16 cellular contexts compared by ENCODE assay signal in the genomic region with DNA sequence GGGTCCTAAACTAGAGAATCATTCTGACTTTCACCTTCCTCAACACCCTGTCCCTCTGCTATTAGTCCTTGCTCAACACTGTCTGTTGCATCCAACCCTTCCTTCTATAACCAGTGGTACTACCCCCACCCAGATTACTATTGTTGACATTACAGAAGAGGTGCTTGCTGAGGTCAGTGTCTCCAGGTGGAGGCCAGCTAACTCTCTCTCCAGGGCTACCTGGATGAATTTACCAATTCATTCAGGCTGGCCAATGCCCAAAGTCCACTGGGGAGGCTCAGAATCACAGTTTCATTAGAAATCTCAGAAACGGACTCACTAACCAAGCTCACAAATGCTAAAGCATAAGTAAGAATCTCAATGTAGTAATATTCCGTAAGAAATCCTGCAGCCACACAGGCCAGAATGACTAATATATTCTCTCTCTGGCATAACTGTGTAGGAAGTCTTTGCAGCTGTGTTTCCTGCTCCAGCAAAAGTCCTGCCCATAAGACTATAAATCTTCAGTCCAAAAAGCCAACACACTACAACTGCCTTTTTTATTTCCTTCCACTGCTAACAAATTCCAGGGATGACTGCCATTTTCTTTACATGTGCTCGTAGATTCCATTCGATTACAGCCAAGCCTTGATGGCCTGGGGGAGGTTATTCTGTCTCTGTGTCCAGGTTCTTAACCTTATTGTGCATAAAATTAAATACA. TPM values are rescaled to one million over a fixed set of nuclear protein-coding genes. Genes with fewer than 3 reads are reported as not detected.
DNase-seq lines count a peak whose midpoint lies in the region; ATAC-seq and TF ChIP-seq lines count a peak whose summit lies in the region.
"Had no signal": no experiment of that assay in that cellular context is flagged by ENCODE, and none has a peak within 500 bp of the region (broad histone marks: within the 10 kb centered on the region; RNA-seq: fewer than 3 reads in every experiment).

No MANE protein-coding gene starts in this region.

- no peak for TF ChIP-seq CTCF in Loucy (conservative IDR thresholded peaks at IDR 0.05; ENCODE audit: low read length)
- TF ChIP-seq CTCF in right lobe of liver (IDR thresholded peaks at IDR 0.05): no peak
- no peak for TF ChIP-seq CTCF in foreskin fibroblast (IDR thresholded peaks at IDR 0.05; ENCODE audit: low read depth, low read length)
- no peak for TF ChIP-seq CTCF in coronary artery (IDR thresholded peaks at IDR 0.05)
- TF ChIP-seq CTCF in nephron progenitor cell (IDR thresholded peaks at IDR 0.05): no peak

- H3K4me1 Mint-ChIP-seq in T-cell (no peaks in the 10 kb centered on the region), nephron progenitor cell (no peaks in the 10 kb centered on the region)
- H3K4me1 Mint-ChIP-seq: neural progenitor cell had no signal

- H3K4me3 Mint-ChIP-seq in T-cell: no peak overlapping the region
- no peak overlapping the region for H3K4me3 Mint-ChIP-seq in nephron progenitor cell
- H3K4me3 Mint-ChIP-seq: neural progenitor cell had no signal

- H3K9ac ChIP-seq in Loucy (ENCODE audit: low read depth, low read length, poor library complexity, severe bottlenecking): no peak overlapping the region
- H3K9ac ChIP-seq: neural progenitor cell had no signal

- no peaks in the 10 kb centered on the region for H3K9me3 Mint-ChIP-seq in T-cell
- H3K9me3 Mint-ChIP-seq in nephron progenitor cell: no peaks in the 10 kb centered on the region
- H3K9me3 Mint-ChIP-seq: neural progenitor cell had no signal

- H3K27me3 ChIP-seq in Loucy (ENCODE audit: insufficient read depth, low read length, poor library complexity, severe bottlenecking): no peaks in the 10 kb centered on the region
- H3K27me3 ChIP-seq in right lobe of liver: no peaks in the 10 kb centered on the region
- H3K27me3 ChIP-seq: neural progenitor cell had no signal

- peaks cover 0 to 2% of the 10 kb centered on the region in 2 donors for H3K27me3 Mint-ChIP-seq in T-cell
- no peaks in the 10 kb centered on the region for H3K27me3 Mint-ChIP-seq in nephron progenitor cell (ENCODE audit: low read depth, poor library complexity)

- no peaks in the 10 kb centered on the region for H3K36me3 ChIP-seq in Loucy (ENCODE audit: insufficient read depth, low read length)
- no peaks in the 10 kb centered on the region for H3K36me3 ChIP-seq in right lobe of liver
- H3K36me3 ChIP-seq: neural progenitor cell had no signal

- CTCF ChIA-PET in T-cell (lab: Charles Lee): no interaction called here

- no peaks in the 10 kb centered on the region for H3F3A ChIP-seq in Loucy (ENCODE audit: low read depth)

- H3K9me2 ChIP-seq in Loucy (replicated peaks; ENCODE audit: low read depth, low read length): no peaks in the 10 kb centered on the region

- H3K27ac Mint-ChIP-seq in T-cell (no peak overlapping the region), nephron progenitor cell (no peak overlapping the region)
- H3K27ac Mint-ChIP-seq: neural progenitor cell had no signal

- H2AFZ ChIP-seq in Loucy (ENCODE audit: low read length): no peak overlapping the region
- H2AFZ ChIP-seq: neural progenitor cell had no signal

- intact Hi-C loops in right lobe of liver (cut with DNase I): no loop called here

- WGBS in right lobe of liver (ENCODE audit: insufficient coverage, low coverage, low lambda C conversion rate, missing lambda C conversion rate): 32% methylated on average over 4 of the region's 4 CpGs

- H4K20me1 ChIP-seq in Loucy (ENCODE audit: insufficient read depth, low read length, poor library complexity, severe bottlenecking): no peaks in the 10 kb centered on the region

- H3K4me2 ChIP-seq in Loucy (ENCODE audit: low read depth, low read length, poor library complexity, severe bottlenecking): peak overlapping the region; percentile 17
- H3K4me2 ChIP-seq: neural progenitor cell had no signal

- H3K4me1 ChIP-seq in Loucy (ENCODE audit: insufficient read depth, low read length, poor library complexity, severe bottlenecking) (peaks cover 9% of the 10 kb centered on the region), right lobe of liver (peaks cover 0 to 37% (median 11%) of the 10 kb centered on the region in 4 donors)
- H3K4me1 ChIP-seq: neural progenitor cell had no signal

- peak; percentile 86 for DNase-seq in A172 (ENCODE audit: low spot score)
- peak; percentile 30 to 84 (median 77) for DNase-seq in right lobe of liver
- no peak for DNase-seq in foreskin fibroblast
- DNase-seq in T-cell: no peak
- no peak for DNase-seq in coronary artery (ENCODE audit: low spot score)
- no peak for DNase-seq in nephron progenitor cell
- DNase-seq: 8988T; activated CD4-positive, CD25-positive, alpha-beta regulatory T cell treated with anti-CD3 and anti-CD28 coated beads, Interleukin-2, amount 50 U/mL, for 72 hours; COR-L47; NCI-H510A had no signal

- no peak for TF ChIP-seq POLR2A in right lobe of liver (IDR thresholded peaks at IDR 0.05)

- POLR2A ChIA-PET in T-cell (lab: Charles Lee): no interaction called here

- H3K27ac ChIP-seq in right lobe of liver (peak overlapping the region in 2 of 3 donors; percentile 42 to 44), coronary artery (no peak overlapping the region)
- H3K27ac ChIP-seq: neural progenitor cell had no signal

- H3K79me2 ChIP-seq in Loucy (ENCODE audit: insufficient read depth, low read length): no peaks in the 10 kb centered on the region

- H3K4me3 ChIP-seq in Loucy (ENCODE audit: low read length, poor library complexity, severe bottlenecking) (no peak overlapping the region), right lobe of liver (no peak overlapping the region), foreskin fibroblast (ENCODE audit: low read depth in 1 of 2, low read length in 2 of 2) (no peak overlapping the region), coronary artery (no peak overlapping the region)
- H3K4me3 ChIP-seq: neural progenitor cell had no signal

- no peaks in the 10 kb centered on the region for H3K9me3 ChIP-seq in Loucy (ENCODE audit: insufficient read depth, low read depth, low read length)
- H3K9me3 ChIP-seq in right lobe of liver: no peaks in the 10 kb centered on the region

- H3K36me3 Mint-ChIP-seq in T-cell (no peaks in the 10 kb centered on the region), nephron progenitor cell (ENCODE audit: low read depth) (no peaks in the 10 kb centered on the region)
- H3K36me3 Mint-ChIP-seq: neural progenitor cell had no signal

- ATAC-seq in esophagus mucosa (peak; percentile 66), right lobe of liver (peak; percentile 93 to 96 (median 94)), T-cell (replicated peaks in 1 of 4) (no peak)

RNA-seq across cellular contexts. Expression of gene TTR, which starts 10.0 kb away (rescaled TPM):
- not detected in 2 replicates for total RNA-seq in A172 (2014; rRNA removed; shearing (Covaris generic))
- total RNA-seq in esophagus mucosa (0.20 TPM), right lobe of liver (1,000 to 10,000 TPM; 1,281 to 4,774 (median 2,625) TPM), T-cell (1 to 10 TPM in 3 of 5 donors, not detected in 2; 1.7 to 2.6 (median 1.9) TPM)
- total RNA-seq: skeletal muscle tissue; subcutaneous adipose tissue; T-helper 1 cell treated with Interleukin-12 subunit alpha and Interleukin-12 subunit beta and Interleukin-4 antibody, amounts not matched to agents 30 ng/mL and 1 ng/mL, for 36 hours had no signal

Comparison
In these comparisons a context has a peak if more than half of its experiments do, and no peak if none do; other contexts are left out.
1. DNase-seq: peak in A172 (single experiment) and right lobe of liver (3 of 3); none in foreskin fibroblast (0 of 2), T-cell (0 of 34), coronary artery (single experiment) and nephron progenitor cell (single experiment).
2. ATAC-seq: peak in esophagus mucosa (single experiment) and right lobe of liver (4 of 4); none in T-cell (0 of 4).
3. H3K27ac ChIP-seq: peak in right lobe of liver (2 of 3); none in coronary artery (0 of 2).
4. RNA of gene TTR, which starts 10.0 kb away (total RNA-seq): 1,281 to 4,774 TPM in right lobe of liver; 1.7 to 2.6 TPM in T-cell, 0.20 TPM in esophagus mucosa (single experiment) and not detected in A172; every median in the first group is over 100 times any median in the second.